20 cellular contexts compared by ENCODE assay signal in the genomic region with DNA sequence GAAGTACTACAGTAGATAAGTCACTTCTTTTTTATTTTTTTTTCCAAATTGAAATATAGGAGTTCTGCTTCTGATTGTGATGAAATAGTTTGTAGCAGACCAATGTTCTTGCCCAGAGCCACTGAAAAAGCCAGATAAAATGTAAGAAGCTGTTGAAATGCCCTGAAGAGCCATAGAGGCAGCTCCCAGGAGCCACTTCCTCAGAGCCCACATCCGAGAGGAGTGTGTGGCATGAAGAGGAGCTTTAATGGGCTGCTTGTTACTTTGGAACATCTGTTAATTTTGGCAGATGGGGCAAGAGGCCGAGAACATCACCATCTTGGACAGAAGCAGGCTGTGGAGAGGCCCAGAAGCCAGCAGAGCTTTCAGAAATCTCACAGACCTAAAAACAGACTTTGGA.
"Had no signal": no experiment of that assay in that cellular context is flagged by ENCODE, and none has a peak within 500 bp of the region (broad histone marks: within the 10 kb centered on the region; RNA-seq: fewer than 3 reads in every experiment).

No MANE protein-coding gene starts in this region.

- H3K4me1 Mint-ChIP-seq: central memory CD8-positive, alpha-beta T cell; naive B cell had no signal

- H3K36me3 Mint-ChIP-seq: activated naive CD4-positive, alpha-beta T cell treated with anti-CD3 and anti-CD28 coated beads, Interleukin-2, amount 50 U/mL, for 72 hours; naive B cell; WTC11 had no signal

- H3K4me3 ChIP-seq: mucosa of descending colon, sigmoid colon, spleen, testis, vagina had no signal

- H3K27ac ChIP-seq: parathyroid adenoma, sigmoid colon, spleen, testis, vagina had no signal

- H3K4me1 ChIP-seq: parathyroid adenoma, sigmoid colon, vagina had no signal

- H3K9me3 ChIP-seq: mucosa of descending colon, sigmoid colon, spleen, testis, vagina had no signal

- H3K27me3 ChIP-seq: sigmoid colon, spleen, testis, vagina had no signal

- DNase-seq: activated T-cell treated with anti-CD3 and anti-CD28 coated beads, Interleukin-2, amount 50 U/mL, for 24 hours; effector memory CD4-positive, alpha-beta T cell; foreskin melanocyte; hippocampal formation; mesendoderm; mucosa of descending colon; naive B cell; nucleus accumbens; sigmoid colon; spleen; stimulated activated CD4-positive, alpha-beta T cell treated with anti-CD3 and anti-CD28 coated beads, Interleukin-4, amount 100 ng/mL, for 1 hour; stimulated activated naive CD4-positive, alpha-beta T cell; testis; trophoblast cell had no signal

- H3K9me3 Mint-ChIP-seq: activated T-cell treated with anti-CD3 and anti-CD28 coated beads, Interleukin-2, amount 50 U/mL, for 24 hours; activated T-helper 17 cell treated with anti-CD3 and anti-CD28 coated beads, Interleukin-2, amount 50 U/mL, for 72 hours; central memory CD8-positive, alpha-beta T cell; naive B cell; WTC11 had no signal

- H3K36me3 ChIP-seq: sigmoid colon, spleen, vagina had no signal

- H3K9ac ChIP-seq: parathyroid adenoma had no signal

- H3K4me3 Mint-ChIP-seq: activated T-cell treated with anti-CD3 and anti-CD28 coated beads, Interleukin-2, amount 50 U/mL, for 24 hours; activated T-helper 17 cell treated with anti-CD3 and anti-CD28 coated beads, Interleukin-2, amount 50 U/mL, for 72 hours; central memory CD8-positive, alpha-beta T cell; naive B cell; WTC11 had no signal

- H3K79me2 ChIP-seq: parathyroid adenoma had no signal

- ATAC-seq: activated naive CD4-positive, alpha-beta T cell treated with anti-CD3 and anti-CD28 coated beads, Interleukin-2, amount 50 U/mL, for 72 hours; activated T-helper 17 cell treated with anti-CD3 and anti-CD28 coated beads, Interleukin-2, amount 50 U/mL, for 72 hours; mucosa of descending colon; WTC11 had no signal

- H3K27ac Mint-ChIP-seq: activated naive CD4-positive, alpha-beta T cell treated with anti-CD3 and anti-CD28 coated beads, Interleukin-2, amount 50 U/mL, for 72 hours; activated T-cell treated with anti-CD3 and anti-CD28 coated beads, Interleukin-2, amount 50 U/mL, for 24 hours; activated T-helper 17 cell treated with anti-CD3 and anti-CD28 coated beads, Interleukin-2, amount 50 U/mL, for 72 hours; naive B cell; WTC11 had no signal

- H2AFZ ChIP-seq: parathyroid adenoma had no signal
